5 cellular contexts compared by ENCODE assay signal in the genomic region with DNA sequence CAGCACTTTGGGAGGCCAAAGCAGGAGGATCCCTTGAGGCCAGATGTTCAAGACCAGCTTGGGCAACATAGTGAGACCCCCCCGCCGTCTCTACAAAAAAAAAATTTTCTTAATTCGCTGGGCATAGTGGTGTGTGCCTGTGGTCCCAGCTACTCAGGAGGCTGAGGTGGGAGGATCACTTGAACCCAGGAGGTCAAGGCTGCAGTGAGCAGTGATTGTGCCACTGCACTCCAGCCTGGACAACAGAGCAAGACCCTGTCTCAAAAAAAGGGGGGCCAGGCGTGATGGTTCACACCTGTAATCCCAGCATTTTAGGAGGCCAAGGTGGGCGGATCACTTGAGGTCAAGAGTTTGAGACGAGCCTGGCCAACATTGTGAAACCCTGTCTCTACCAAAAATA. TPM values are rescaled to one million over a fixed set of nuclear protein-coding genes. Genes with fewer than 3 reads are reported as not detected.
DNase-seq lines count a peak whose midpoint lies in the region; ATAC-seq, FAIRE-seq and TF ChIP-seq lines count a peak whose summit lies in the region.
"Not testable (repeated sequence)": the region's sequence is repeated elsewhere in the genome, so short reads cannot be mapped to it uniquely, and the experiment has no call there.
"Had no signal": no experiment of that assay in that cellular context is flagged by ENCODE, and none has a peak within 500 bp of the region (broad histone marks: within the 10 kb centered on the region; RNA-seq: fewer than 3 reads in every experiment).

No MANE protein-coding gene starts in this region.

- TF ChIP-seq CTCF in VCaP (conservative IDR thresholded peaks at IDR 0.05); K562 (IDR thresholded peaks at IDR 0.05 in 2 of 3, conservative IDR thresholded peaks at IDR 0.05 in 1 of 3; ENCODE audit: insufficient read depth in 2 of 3, low read depth in 1 of 3, low read length in 3 of 3); HepG2 (CRISPR knock-in tag; IDR thresholded peaks at IDR 0.05); neural progenitor cell (IDR thresholded peaks at IDR 0.05): not testable (repeated sequence)

- CTCF ChIA-PET in K562 (lab: Yijun Ruan, JAX; ENCODE audit: low intra/inter-chr PET ratio); HepG2 (lab: Yijun Ruan, JAX; ENCODE audit: low intra/inter-chr PET ratio, low total read pairs): not testable (repeated sequence)

- H3K4me1 ChIP-seq in K562 (replicated peaks in 1 of 2; ENCODE audit: control insufficient read depth in 2 of 2, insufficient read depth in 2 of 2, low read length in 2 of 2) (peaks cover 15 to 20% of the 10 kb centered on the region in 2 experiments; a peak in 3 of 5 replicates), HepG2 (ENCODE audit: insufficient read depth, low read length) (peaks cover 25% of the 10 kb centered on the region), neural progenitor cell (peaks cover 31% of the 10 kb centered on the region)

- DNase-seq in K562 (ENCODE audit: extremely low read depth in 1 of 4, low spot score in 3 of 4); HepG2 (ENCODE audit: low spot score); neural progenitor cell (ENCODE audit: low spot score): not testable (repeated sequence)

- TF ChIP-seq EP300 in K562 (IDR thresholded peaks at IDR 0.05; ENCODE audit: low read length); HepG2 (IDR thresholded peaks at IDR 0.05; ENCODE audit: low read depth in 2 of 2, low read length in 2 of 2); HepG2 (CRISPR knock-in tag; IDR thresholded peaks at IDR 0.05; ENCODE audit: borderline replicate concordance): not testable (repeated sequence)

- H3K36me3 ChIP-seq in K562 (ENCODE audit: control insufficient read depth, insufficient read depth, low read length); HepG2 (replicated peaks in 1 of 2; ENCODE audit: control insufficient read depth in 1 of 2, insufficient read depth in 2 of 2, low read length in 2 of 2); neural progenitor cell: not testable (repeated sequence)

- not testable (repeated sequence) for BruUV-seq in K562 (replicated peaks; lab: Mats Ljungman, UMichigan); HepG2 (replicated peaks; lab: Mats Ljungman, UMichigan)

- not testable (repeated sequence) for FAIRE-seq in K562 (lab: Jason Lieb, UNC); HepG2 (lab: Jason Lieb, UNC)

- peak overlapping the region; percentile 35 for H3K27ac Mint-ChIP-seq in neural progenitor cell

- not testable (repeated sequence) for H3K9me3 Mint-ChIP-seq in neural progenitor cell

- H4K20me1 ChIP-seq in K562 (replicated peaks; ENCODE audit: control insufficient read depth, insufficient read depth, low read length); HepG2 (ENCODE audit: insufficient read depth, low read length); neural progenitor cell (ENCODE audit: low read depth): not testable (repeated sequence)

- not testable (repeated sequence) for H3K9me1 ChIP-seq in K562 (ENCODE audit: control insufficient read depth, insufficient read depth, low read length)

- in situ Hi-C loops in K562 (cut with MboI); HepG2 (cut with HindIII; ENCODE audit: extremely low pct_ligation_motif_present, low pct_unique_long_range_greater_than_20kb): not testable (repeated sequence)

- not testable (repeated sequence) for H3K27me3 ChIP-seq in K562 (ENCODE audit: control insufficient read depth in 2 of 2, insufficient read depth in 2 of 2, low read length in 2 of 2); HepG2 (ENCODE audit: control insufficient read depth in 1 of 2, insufficient read depth in 2 of 2, low read length in 2 of 2); neural progenitor cell

- intact Hi-C loops in K562 (cut with micrococcal nuclease); HepG2 (cut with micrococcal nuclease; ENCODE audit: unreplicated experiment): not testable (repeated sequence)

- peaks cover 42% of the 10 kb centered on the region for H3K4me1 Mint-ChIP-seq in neural progenitor cell

- not testable (repeated sequence) for H3K4me3 ChIP-seq in K562; HepG2 (replicated peaks in 1 of 3; ENCODE audit: insufficient read depth in 1 of 3, low read depth in 2 of 3, low read length in 3 of 3); neural progenitor cell

- not testable (repeated sequence) for TF ChIP-seq RAD21 in K562 (CRISPR knock-in tag; conservative IDR thresholded peaks at IDR 0.05 in 1 of 2, IDR thresholded peaks at IDR 0.05 in 1 of 2); HepG2 (CRISPR knock-in tag; IDR thresholded peaks at IDR 0.05)

- POLR2A ChIA-PET in K562 (lab: Yijun Ruan, JAX) = interaction anchor here (0.6 kb wide), 1 partner anchor 47 kb away, joined by 3 read pairs; no protein-coding TSS in a partner anchor
- POLR2A ChIA-PET in HepG2 (lab: Yijun Ruan, JAX) = not testable (repeated sequence)

- H3F3A ChIP-seq in neural progenitor cell (ENCODE audit: low read depth) = peaks cover 27% of the 10 kb centered on the region

- 3% methylated on average over 5 of the region's 6 CpGs for WGBS in K562 (ENCODE audit: insufficient coverage, low coverage, missing lambda C conversion rate)
- 66% methylated on average over 5 of the region's 6 CpGs for WGBS in HepG2 (ENCODE audit: low lambda C conversion rate)

- H2AFZ ChIP-seq in K562 (ENCODE audit: low read depth, low read length); HepG2 (ENCODE audit: low read length); neural progenitor cell (replicated peaks): not testable (repeated sequence)

- H3K27me3 Mint-ChIP-seq in neural progenitor cell (ENCODE audit: insufficient read depth, low read depth) = peaks cover 22% of the 10 kb centered on the region

- not testable (repeated sequence) for H3K36me3 Mint-ChIP-seq in neural progenitor cell

- not testable (repeated sequence) for H3K9me3 ChIP-seq in K562 (replicated peaks; ENCODE audit: control insufficient read depth, insufficient read depth, low read depth, low read length); HepG2 (ENCODE audit: low read length); neural progenitor cell (ENCODE audit: low read depth)

- not testable (repeated sequence) for ATAC-seq in K562, HepG2

- not testable (repeated sequence) for H3K4me2 ChIP-seq in K562 (ENCODE audit: insufficient read depth, low read length); HepG2 (ENCODE audit: low read depth, low read length); neural progenitor cell

- TF ChIP-seq POLR2A in K562 (conservative IDR thresholded peaks at IDR 0.05); HepG2 (IDR thresholded peaks at IDR 0.05; ENCODE audit: insufficient read depth in 1 of 2, low read depth in 2 of 2, low read length in 2 of 2): not testable (repeated sequence)

- H3K4me3 Mint-ChIP-seq in neural progenitor cell = peak overlapping the region; percentile 27

- not testable (repeated sequence) for H3K9ac ChIP-seq in K562 (ENCODE audit: insufficient read depth in 1 of 2, low read depth in 2 of 2, low read length in 2 of 2); HepG2 (ENCODE audit: insufficient read depth, low read depth, low read length); neural progenitor cell

- H3K27ac ChIP-seq in VCaP = peak overlapping the region; percentile 94
- not testable (repeated sequence) for H3K27ac ChIP-seq in K562 (ENCODE audit: extremely low read depth, low read depth, low read length); HepG2 (ENCODE audit: extremely low read length, insufficient read depth, low read length); neural progenitor cell

- H3K79me2 ChIP-seq in K562 (ENCODE audit: control insufficient read depth, insufficient read depth, low read length); HepG2 (ENCODE audit: insufficient read depth, low read length); neural progenitor cell (ENCODE audit: low read depth): not testable (repeated sequence)

RNA-seq across cellular contexts. Expression of gene FAM222A, which starts 19.0 kb away (rescaled TPM):
- 0.21 TPM in 1 of 2 replicates, not detected in the other for total RNA-seq in K562 (2011; cell fraction: chromatin; rRNA removed; ENCODE audit: low replicate concordance)
- 0.33 and 0.39 TPM in 2 replicates for total RNA-seq in K562 (2011; cell fraction: nucleolus; rRNA removed)
- not detected in 2 replicates for total RNA-seq in K562 (2011; cell fraction: nucleoplasm; rRNA removed)
- 0.14 and 0.49 TPM in 2 replicates for total RNA-seq in K562 (2014; rRNA removed)
- 0.06 and 0.07 TPM in 2 replicates for total RNA-seq in K562 (2014; rRNA removed; fragmentation: Illumina TruSeq; extraction: Trizol)
- total RNA-seq in K562 (2015; rRNA removed; fragmentation: Illumina TruSeq; extraction: Trizol) = 0.26 and 0.36 TPM in 2 replicates
- 0.29 and 0.83 TPM in 2 replicates for total RNA-seq in K562 (2021)
- 0.04 and 0.05 TPM in 2 replicates for polyA plus RNA-seq in K562 (2011; rRNA removed)
- polyA plus RNA-seq in K562 (2011; cell fraction: cytosol; rRNA removed) = 0.10 and 0.46 TPM in 2 replicates
- 0.06 and 0.18 TPM in 2 replicates for polyA plus RNA-seq in K562 (2011; cell fraction: nucleus; rRNA removed)
- 0.35 and 0.40 TPM in 2 replicates for polyA plus RNA-seq in K562 (2012)
- polyA plus RNA-seq in K562 (2014; fragmentation: Illumina TruSeq; extraction: Trizol) = 0.10 and 0.18 TPM in 2 replicates
- polyA plus RNA-seq in K562 (2014; fragmentation: Nextera tagmentation; extraction: Ambion mirVana) = under 1 TPM in 1 of 2 experiments, not detected in 1; 0.03 TPM
- polyA plus RNA-seq in K562 (2014; rRNA removed) = 0.11 and 0.36 TPM in 2 replicates
- 0.06 TPM in 1 of 2 replicates, not detected in the other for polyA minus RNA-seq in K562 (2011; rRNA and poly(A)+ RNA removed)
- 0.29 TPM in 1 of 2 replicates, not detected in the other for polyA minus RNA-seq in K562 (2011; cell fraction: cytosol; rRNA and poly(A)+ RNA removed)
- polyA minus RNA-seq in K562 (2011; cell fraction: nucleus; rRNA and poly(A)+ RNA removed) = 0.40 and 0.56 TPM in 2 replicates
- 7.2 and 9.6 TPM in 2 replicates for total RNA-seq in HepG2 (2016; rRNA removed; fragmentation: Illumina TruSeq; extraction: Trizol)
- 1.9 and 2.5 TPM in 2 replicates for total RNA-seq in HepG2 (2016; cell fraction: cytosol; rRNA removed; fragmentation: Illumina TruSeq; extraction: Trizol; ENCODE audit: low read depth)
- total RNA-seq in HepG2 (2016; cell fraction: insoluble cytoplasmic fraction; rRNA removed; fragmentation: Illumina TruSeq; extraction: Trizol) = 5.6 and 8.3 TPM in 2 replicates
- 7.5 TPM in 2 replicates for total RNA-seq in HepG2 (2016; cell fraction: membrane; rRNA removed; fragmentation: Illumina TruSeq; extraction: Trizol)
- 7.0 and 7.5 TPM in 2 replicates for total RNA-seq in HepG2 (2016; cell fraction: nucleus; rRNA removed; fragmentation: Illumina TruSeq; extraction: Trizol)
- 2.7 and 3.7 TPM in 2 replicates for polyA plus RNA-seq in HepG2 (2011; rRNA removed)
- polyA plus RNA-seq in HepG2 (2011; cell fraction: cytosol; rRNA removed) = 2.0 and 3.0 TPM in 2 replicates
- polyA plus RNA-seq in HepG2 (2011; cell fraction: nucleus; rRNA removed) = 3.8 and 4.7 TPM in 2 replicates
- polyA plus RNA-seq in HepG2 (2012) = 2.5 and 2.9 TPM in 2 replicates
- 2.5 and 2.6 TPM in 2 replicates for polyA plus RNA-seq in HepG2 (2016; cell fraction: cytosol; fragmentation: Illumina TruSeq; extraction: Trizol; ENCODE audit: low read depth)
- polyA plus RNA-seq in HepG2 (2016; cell fraction: insoluble cytoplasmic fraction; fragmentation: Illumina TruSeq; extraction: Trizol; ENCODE audit: low read depth) = 9.4 and 11.8 TPM in 2 replicates
- polyA plus RNA-seq in HepG2 (2016; cell fraction: membrane; fragmentation: Illumina TruSeq; extraction: Trizol; ENCODE audit: low read depth) = 8.4 and 9.5 TPM in 2 replicates
- 9.3 and 9.9 TPM in 2 replicates for polyA plus RNA-seq in HepG2 (2016; cell fraction: nucleus; fragmentation: Illumina TruSeq; extraction: Trizol; ENCODE audit: insufficient read depth, low read depth)
- polyA minus RNA-seq in HepG2 (2011; rRNA and poly(A)+ RNA removed; ENCODE audit: low replicate concordance) = 2.9 and 8.9 TPM in 2 replicates
- polyA minus RNA-seq in HepG2 (2011; cell fraction: cytosol; rRNA and poly(A)+ RNA removed) = 3.6 and 4.0 TPM in 2 replicates
- polyA minus RNA-seq in HepG2 (2011; cell fraction: nucleus; rRNA and poly(A)+ RNA removed) = 7.9 and 8.2 TPM in 2 replicates
- 2.5 and 10.6 TPM in 2 replicates for total RNA-seq in neural progenitor cell (ENCODE audit: low replicate concordance)
- polyA plus RNA-seq: CD14-positive monocyte had no signal
